Comparison of ENCODE assay signal across 23 cellular contexts in genomic region chr2:79271456-79271855, GRCh38.
"Had no signal": no experiment of that assay in that cellular context is flagged by ENCODE, and none has a peak within 500 bp of the region (broad histone marks: within the 10 kb centered on the region; RNA-seq: fewer than 3 reads in every experiment).

No MANE protein-coding gene starts in this region.

- H3K27ac Mint-ChIP-seq: natural killer cell; stimulated activated memory B cell treated with anti-CD40 and anti-IgM and Interleukin-4, amounts not matched to agents 10 μg/mL and 1 μg/mL and 100 μg/mL, for 72 hours had no signal

- DNase-seq: dorsolateral prefrontal cortex; effector CD4-positive, alpha-beta T cell; foreskin keratinocyte; glutamatergic neuron; heart right ventricle; hippocampal formation; kidney glomerular epithelial cell; left colon; left ventricle myocardium superior; lower lobe of right lung; natural killer cell; sigmoid colon; stimulated activated CD4-positive, alpha-beta T cell treated with anti-CD3 and anti-CD28 coated beads, Interleukin-2, amount 100 ng/mL, for 24 hours; stimulated activated CD4-positive, alpha-beta T cell treated with anti-CD3 and anti-CD28 coated beads, Interleukin-4, amount 100 ng/mL, for 24 hours; stimulated activated naive CD8-positive, alpha-beta T cell treated with anti-CD3 and anti-CD28 coated beads, Interleukin-15, Interleukin-2, amounts not matched to agents 100 U/mL and 50 U/mL, for 24 hours; substantia nigra; testis; tibial artery; upper lobe of left lung; uterus had no signal

- H3K4me3 Mint-ChIP-seq: natural killer cell; neural crest cell; stimulated activated memory B cell treated with anti-CD40 and anti-IgM and Interleukin-4, amounts not matched to agents 10 μg/mL and 1 μg/mL and 100 μg/mL, for 72 hours had no signal

- H3K36me3 Mint-ChIP-seq: natural killer cell; stimulated activated memory B cell treated with anti-CD40 and anti-IgM and Interleukin-4, amounts not matched to agents 10 μg/mL and 1 μg/mL and 100 μg/mL, for 72 hours had no signal

- H3K27me3 Mint-ChIP-seq: stimulated activated memory B cell treated with anti-CD40 and anti-IgM and Interleukin-4, amounts not matched to agents 10 μg/mL and 1 μg/mL and 100 μg/mL, for 72 hours had no signal

- H3K4me1 Mint-ChIP-seq: natural killer cell; neural crest cell; stimulated activated memory B cell treated with anti-CD40 and anti-IgM and Interleukin-4, amounts not matched to agents 10 μg/mL and 1 μg/mL and 100 μg/mL, for 72 hours had no signal

- ATAC-seq: esophagus mucosa; foreskin keratinocyte; heart right ventricle; left colon; left ventricle myocardium superior; lower lobe of right lung; natural killer cell; stimulated activated memory B cell treated with anti-CD40 and anti-IgM and Interleukin-4, amounts not matched to agents 10 μg/mL and 1 μg/mL and 100 μg/mL, for 72 hours; stimulated activated naive CD8-positive, alpha-beta T cell treated with anti-CD3 and anti-CD28 coated beads, Interleukin-15, Interleukin-2, amounts not matched to agents 100 U/mL and 50 U/mL, for 24 hours had no signal
